Comparison of ENCODE assay signal across 8 cellular contexts in the genomic region with DNA sequence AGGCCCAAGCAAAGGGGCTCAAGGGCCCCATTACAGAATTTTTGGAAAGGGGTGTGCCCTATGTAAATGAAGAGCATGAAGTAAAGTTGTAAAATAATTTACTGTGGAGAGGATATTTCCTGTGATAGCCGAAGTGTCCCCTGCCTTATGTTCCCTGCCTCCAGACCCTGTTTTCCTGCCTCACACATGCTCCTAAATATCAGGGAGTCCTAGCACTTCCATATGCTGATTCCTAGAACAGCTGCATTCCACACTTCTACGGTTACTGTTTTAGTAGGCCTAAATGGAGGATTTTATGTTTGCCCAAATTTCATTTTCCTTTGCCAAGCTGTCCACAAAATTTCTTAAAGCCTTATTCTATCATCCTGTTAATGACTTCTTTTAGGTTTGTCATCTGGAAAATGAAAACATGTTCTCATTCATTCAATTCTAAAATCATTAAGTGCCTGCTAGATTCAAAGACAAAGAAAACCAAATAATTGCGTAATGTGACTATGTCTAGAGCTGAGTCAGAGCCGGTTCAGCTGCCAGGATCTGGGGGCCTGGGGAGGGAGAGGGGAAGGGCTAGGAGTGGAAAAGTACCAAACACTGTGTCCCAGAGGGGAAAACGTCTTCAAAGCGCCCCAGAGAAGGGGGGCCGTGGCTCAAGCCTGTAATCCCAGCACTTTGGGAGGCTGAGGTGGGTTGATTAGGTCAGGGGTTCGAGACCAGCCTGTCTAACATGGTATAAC. TPM values are rescaled to one million over a fixed set of nuclear protein-coding genes. Genes with fewer than 3 reads are reported as not detected.
DNase-seq lines count a peak whose midpoint lies in the region; ATAC-seq and TF ChIP-seq lines count a peak whose summit lies in the region.

No MANE protein-coding gene starts in this region.

- H3K4me1 ChIP-seq in endodermal cell (ENCODE audit: control insufficient read depth, insufficient read depth, low read length): no peaks in the 10 kb centered on the region

- no peak overlapping the region for H3K9ac ChIP-seq in endodermal cell (ENCODE audit: extremely low read depth, low read length, poor library complexity, severe bottlenecking)

- H3K27ac ChIP-seq in endodermal cell (ENCODE audit: low read depth, low read length): no peak overlapping the region

- no peak overlapping the region for H3K4me3 ChIP-seq in endodermal cell (ENCODE audit: low read length)

- H3K4me3 Mint-ChIP-seq in endodermal cell (no peak overlapping the region), nephron (peak overlapping the region in 1 of 3 experiments; percentile 2)

- ATAC-seq in HG03097 (IDR thresholded peaks at IDR 0.05; ENCODE audit: low FRiP score, unreplicated experiment): no peak
- no peak for ATAC-seq in HG02970 (IDR thresholded peaks at IDR 0.05; ENCODE audit: low FRiP score, unreplicated experiment)

- DNase-seq in COLO668 (lab: John Stamatoyannopoulos, UW; ENCODE audit: unreplicated experiment) (peak; percentile 17), NCI-H2171 (lab: John Stamatoyannopoulos, UW) (peak; percentile 12), endodermal cell (peak; percentile 79), NCI-H187 (lab: John Stamatoyannopoulos, UW) (no peak)
- no peak for DNase-seq in effector CD4-positive, alpha-beta T cell

- WGBS in endodermal cell (ENCODE audit: insufficient coverage in 1 of 2, insufficient read length in 1 of 2), 2 experiments: 77 to 83% methylated on average over 7 to 8 of the region's 8 CpGs

- H3K36me3 Mint-ChIP-seq in endodermal cell (ENCODE audit: low read depth): no peaks in the 10 kb centered on the region
- H3K36me3 Mint-ChIP-seq in nephron (ENCODE audit: low read depth): no peaks in the 10 kb centered on the region

- peaks cover 23% of the 10 kb centered on the region for H3K9me3 ChIP-seq in endodermal cell (ENCODE audit: control insufficient read depth, low read length)

- peaks cover 13% of the 10 kb centered on the region for H3K4me1 Mint-ChIP-seq in endodermal cell
- peaks cover 40% of the 10 kb centered on the region for H3K4me1 Mint-ChIP-seq in nephron

- no peak for TF ChIP-seq CTCF in endodermal cell (conservative IDR thresholded peaks at IDR 0.05)
- no peak for TF ChIP-seq CTCF in nephron (IDR thresholded peaks at IDR 0.05; ENCODE audit: unreplicated experiment in 3 of 3)

- H3K27me3 Mint-ChIP-seq in endodermal cell (ENCODE audit: insufficient read depth) (no peaks in the 10 kb centered on the region), nephron (ENCODE audit: low read depth) (peaks cover 5% of the 10 kb centered on the region)

- H3K9me3 Mint-ChIP-seq in endodermal cell (peaks cover 26% of the 10 kb centered on the region), nephron (peaks cover 5% of the 10 kb centered on the region)

- no peaks in the 10 kb centered on the region for H3K27me3 ChIP-seq in endodermal cell (ENCODE audit: control insufficient read depth, insufficient read depth, low read length, poor library complexity, severe bottlenecking)

- no peaks in the 10 kb centered on the region for H3K36me3 ChIP-seq in endodermal cell (ENCODE audit: control insufficient read depth, insufficient read depth, low read length)

- H3K27ac Mint-ChIP-seq in endodermal cell (peak overlapping the region; percentile 32), nephron (peak overlapping the region; percentile 95 to 96 (median 96))

RNA-seq across cellular contexts. Expression of a gene that starts 25.8 kb away (rescaled TPM):
- 10 to 100 TPM; 68.0 to 88.9 TPM for total RNA-seq in endodermal cell
- 62.2 TPM for polyA plus RNA-seq in endodermal cell (2013, experiment 1 of 2)
- polyA plus RNA-seq in endodermal cell (2013, experiment 2 of 2): 51.6 TPM

RNA-seq across cellular contexts. Expression of a gene that starts 47.3 kb away (rescaled TPM):
- total RNA-seq in endodermal cell: 10 to 100 TPM; 27.3 to 33.5 TPM
- polyA plus RNA-seq in endodermal cell (2013, experiment 1 of 2): 19.5 TPM
- polyA plus RNA-seq in endodermal cell (2013, experiment 2 of 2): 14.6 TPM

Comparison
In these comparisons a context has a peak if more than half of its experiments do, and no peak if none do; other contexts are left out.
1. DNase-seq: peak in COLO668 (single experiment), NCI-H2171 (single experiment) and endodermal cell (single experiment); none in NCI-H187 (0 of 2) and effector CD4-positive, alpha-beta T cell (single experiment).